In genomic region chr18:37662099-37662498, GRCh38 we compare ENCODE assay signal across 16 cellular contexts.
DNase-seq lines count a peak whose midpoint lies in the region; ATAC-seq and TF ChIP-seq lines count a peak whose summit lies in the region.
"Had no signal": no experiment of that assay in that cellular context is flagged by ENCODE, and none has a peak within 500 bp of the region (broad histone marks: within the 10 kb centered on the region; RNA-seq: fewer than 3 reads in every experiment).

No MANE protein-coding gene starts in this region.

- peak; percentile 81 for DNase-seq in esophagus muscularis mucosa (ENCODE audit: extremely low spot score)
- DNase-seq in neural progenitor cell (ENCODE audit: low spot score): no peak
- DNase-seq in ureter (ENCODE audit: low spot score): peak; percentile 7
- no peak for DNase-seq in GM10248 (ENCODE audit: extremely low spot score)
- no peak for DNase-seq in activated naive CD4-positive, alpha-beta T cell treated with anti-CD3 and anti-CD28 coated beads, Interleukin-2, amount 50 U/mL, for 16 hours
- DNase-seq: C1 segment of cervical spinal cord; Calu3; CD4-positive, alpha-beta memory T cell; COR-L47; DMS53; DMS79 treated with DMSO at 0.1 percent for 48 hours; GF-D8; GOT3; HFFc6 had no signal

- H3K79me2 ChIP-seq in neural progenitor cell (ENCODE audit: low read depth): no peaks in the 10 kb centered on the region

- H3K27ac ChIP-seq in esophagus muscularis mucosa (replicated peaks in 1 of 4) (no peak overlapping the region), neural progenitor cell (no peak overlapping the region)

- H3K4me3 Mint-ChIP-seq in neural progenitor cell: no peak overlapping the region
- H3K4me3 Mint-ChIP-seq: CD4-positive, alpha-beta memory T cell; HFFc6 had no signal

- no peaks in the 10 kb centered on the region for H4K20me1 ChIP-seq in neural progenitor cell (ENCODE audit: low read depth)

- no peak overlapping the region for H3K4me2 ChIP-seq in neural progenitor cell

- intact Hi-C loops in esophagus muscularis mucosa (cut with DNase I): no loop called here

- no peaks in the 10 kb centered on the region for H3K36me3 Mint-ChIP-seq in neural progenitor cell
- H3K36me3 Mint-ChIP-seq: CD4-positive, alpha-beta memory T cell had no signal

- H3K36me3 ChIP-seq in esophagus muscularis mucosa (no peaks in the 10 kb centered on the region), neural progenitor cell (no peaks in the 10 kb centered on the region)
- H3K36me3 ChIP-seq: HAP-1 had no signal

- H3K27me3 Mint-ChIP-seq in neural progenitor cell (ENCODE audit: insufficient read depth, low read depth): no peaks in the 10 kb centered on the region
- H3K27me3 Mint-ChIP-seq: CD4-positive, alpha-beta memory T cell had no signal

- WGBS in esophagus muscularis mucosa: 71% methylated on average over 3 of the region's 3 CpGs

- H3K9me3 ChIP-seq in esophagus muscularis mucosa (no peaks in the 10 kb centered on the region), neural progenitor cell (ENCODE audit: low read depth) (no peaks in the 10 kb centered on the region)
- H3K9me3 ChIP-seq: HAP-1 had no signal

- no peak for TF ChIP-seq EP300 in esophagus muscularis mucosa (IDR thresholded peaks at IDR 0.05)

- POLR2A ChIA-PET in GM10248 (lab: Yijun Ruan, JAX): no interaction called here

- CTCF ChIA-PET in GM10248 (lab: Yijun Ruan, JAX): interaction anchor here (1.6 kb wide), 1 partner anchor 12 kb away, joined by 3 read pairs; no protein-coding TSS in a partner anchor

- H3K4me1 Mint-ChIP-seq in neural progenitor cell: peaks cover 24% of the 10 kb centered on the region
- H3K4me1 Mint-ChIP-seq: CD4-positive, alpha-beta memory T cell had no signal

- H3K27ac Mint-ChIP-seq in neural progenitor cell: peak overlapping the region; percentile 13
- H3K27ac Mint-ChIP-seq: HFFc6 had no signal

- no peak overlapping the region for H3K4me3 ChIP-seq in esophagus muscularis mucosa
- H3K4me3 ChIP-seq in neural progenitor cell: no peak overlapping the region
- H3K4me3 ChIP-seq: HAP-1 had no signal

- H3K9me3 Mint-ChIP-seq in neural progenitor cell: no peaks in the 10 kb centered on the region
- H3K9me3 Mint-ChIP-seq: CD4-positive, alpha-beta memory T cell had no signal

- H3K27me3 ChIP-seq in esophagus muscularis mucosa: no peaks in the 10 kb centered on the region
- no peaks in the 10 kb centered on the region for H3K27me3 ChIP-seq in neural progenitor cell

- no peak overlapping the region for H2AFZ ChIP-seq in neural progenitor cell (replicated peaks)

- no peak for TF ChIP-seq POLR2A in esophagus muscularis mucosa (IDR thresholded peaks at IDR 0.05; ENCODE audit: low read depth)

- no peaks in the 10 kb centered on the region for H3F3A ChIP-seq in neural progenitor cell (ENCODE audit: low read depth)

- H3K9ac ChIP-seq in neural progenitor cell: no peak overlapping the region

- no peak for TF ChIP-seq CTCF in esophagus muscularis mucosa (IDR thresholded peaks at IDR 0.05)
- no peak for TF ChIP-seq CTCF in neural progenitor cell (IDR thresholded peaks at IDR 0.05)
- no peak for TF ChIP-seq CTCF in GM10248 (IDR thresholded peaks at IDR 0.05; ENCODE audit: control extremely low read depth, extremely low read depth, low read depth, missing control alignments)

- ATAC-seq in HG03095 (IDR thresholded peaks at IDR 0.05; ENCODE audit: unreplicated experiment): no peak

- H3K4me1 ChIP-seq in esophagus muscularis mucosa: no peaks in the 10 kb centered on the region
- H3K4me1 ChIP-seq in neural progenitor cell: peaks cover 7% of the 10 kb centered on the region

Comparison
In these comparisons a context has a peak if more than half of its experiments do, and no peak if none do; other contexts are left out.
1. DNase-seq: peak in esophagus muscularis mucosa (single experiment) and ureter (single experiment); none in neural progenitor cell (single experiment), GM10248 (single experiment) and activated naive CD4-positive, alpha-beta T cell treated with anti-CD3 and anti-CD28 coated beads, Interleukin-2, amount 50 U/mL, for 16 hours (single experiment).